21 cellular contexts compared by ENCODE assay signal in the genomic region with DNA sequence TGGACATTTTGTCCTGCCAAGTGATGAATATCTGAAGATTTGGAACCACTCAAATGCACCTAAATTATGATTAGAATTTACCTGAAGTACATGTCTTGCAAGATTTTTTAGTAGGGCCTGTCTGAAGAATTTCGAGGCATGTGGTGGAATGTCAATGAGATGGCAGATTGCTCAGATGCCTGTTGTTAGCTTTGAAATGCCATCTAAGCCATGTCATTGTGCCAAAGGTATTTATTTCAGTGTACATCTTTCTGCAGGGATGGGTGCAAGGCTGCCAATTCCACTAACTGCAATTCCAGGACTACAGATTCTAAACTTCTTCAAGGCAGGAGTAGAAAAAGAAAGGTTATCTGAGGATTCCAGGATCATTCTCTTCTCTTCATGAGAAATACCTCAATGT.
"Had no signal": no experiment of that assay in that cellular context is flagged by ENCODE, and none has a peak within 500 bp of the region (broad histone marks: within the 10 kb centered on the region; RNA-seq: fewer than 3 reads in every experiment).

No MANE protein-coding gene starts in this region.

- H3K36me3 ChIP-seq: gastrocnemius medialis, heart right ventricle, left ventricle myocardium inferior, stomach, thoracic aorta, upper lobe of left lung, vagina had no signal

- H3K27ac ChIP-seq: gastrocnemius medialis, heart right ventricle, left ventricle myocardium inferior, psoas muscle, skin epidermis, stomach, thoracic aorta, upper lobe of left lung, vagina had no signal

- H3K9me3 Mint-ChIP-seq: naive thymus-derived CD4-positive, alpha-beta T cell; nephron progenitor cell had no signal

- ATAC-seq: esophagus mucosa; gastrocnemius medialis; heart right ventricle; left cardiac atrium; naive thymus-derived CD4-positive, alpha-beta T cell; psoas muscle; sciatic nerve had no signal

- H3K4me3 ChIP-seq: gastrocnemius medialis, heart right ventricle, left ventricle myocardium inferior, lung, psoas muscle, skin epidermis, stomach, thoracic aorta, upper lobe of left lung, vagina had no signal

- H3K4me1 ChIP-seq: gastrocnemius medialis, left ventricle myocardium inferior, psoas muscle, vagina had no signal

- H3K27ac Mint-ChIP-seq: nephron progenitor cell had no signal

- DNase-seq: effector memory CD4-positive, alpha-beta T cell; gastrocnemius medialis; heart right ventricle; hypothalamus; islet precursor cell; left cardiac atrium; left ventricle myocardium inferior; mesenchymal stem cell; naive thymus-derived CD4-positive, alpha-beta T cell; nephron progenitor cell; psoas muscle; stimulated activated naive CD4-positive, alpha-beta T cell; stomach; substantia nigra; upper lobe of left lung had no signal

- H3K9me3 ChIP-seq: gastrocnemius medialis, heart right ventricle, left ventricle myocardium inferior, psoas muscle, stomach, thoracic aorta, upper lobe of left lung, vagina had no signal

- H3K4me3 Mint-ChIP-seq: naive thymus-derived CD4-positive, alpha-beta T cell; nephron progenitor cell had no signal

- H3K27me3 ChIP-seq: gastrocnemius medialis, stomach, upper lobe of left lung, vagina had no signal
